Comparison of ENCODE assay signal across 23 cellular contexts in genomic region chr7:94903971-94904370, GRCh38. TPM values are rescaled to one million over a fixed set of nuclear protein-coding genes. Genes with fewer than 3 reads are reported as not detected.
"Had no signal": no experiment of that assay in that cellular context is flagged by ENCODE, and none has a peak within 500 bp of the region (broad histone marks: within the 10 kb centered on the region; RNA-seq: fewer than 3 reads in every experiment).

No MANE protein-coding gene starts in this region.

- H3K27ac ChIP-seq: PC-9, Peyer's patch, SJSA1, SK-N-MC had no signal

- H3K4me3 ChIP-seq: PC-9, Peyer's patch, SJSA1, SK-N-MC had no signal

- DNase-seq: Karpas-422; KBM-7; NCI-H1092 treated with DMSO at 0.1 percent for 48 hours; NCI-H1436; NCI-H187; NCI-H2029; NCI-H2081 treated with DMSO at 0.1 percent for 48 hours; NCI-H2171; NCI-H226; NCI-H446; NCI-H510A; NCI-H524 treated with DMSO at 0.1 percent for 48 hours; NCI-H69; NCI-H774; NK-92 treated with Interleukin-12 subunit alpha and Interleukin-12 subunit beta, amount 100 ng/mL, for 24 hours; OCI-M1; PC-9; Peyer's patch; Right ventricle myocardium superior; RPMI8226; SIG-M5 had no signal

- H3K4me1 ChIP-seq: SJSA1 had no signal

- H3K27me3 ChIP-seq: Peyer's patch had no signal

- H3K9me3 ChIP-seq: Peyer's patch, SJSA1 had no signal

- H2AFZ ChIP-seq: PC-9 had no signal

- H3K4me2 ChIP-seq: PC-9 had no signal

- H3K36me3 ChIP-seq: Peyer's patch, SJSA1 had no signal

RNA-seq across cellular contexts. Expression of gene PPP1R9A, which starts 3.4 kb away (rescaled TPM):
- total RNA-seq: SJSA1 had no signal
